ENCODE assay signal across 27 cellular contexts in genomic region chr18:60266558-60266957, GRCh38.
"Had no signal": no experiment of that assay in that cellular context is flagged by ENCODE, and none has a peak within 500 bp of the region (broad histone marks: within the 10 kb centered on the region; RNA-seq: fewer than 3 reads in every experiment).

No MANE protein-coding gene starts in this region.

- H3K4me3 ChIP-seq: ascending aorta, SJCRH30 had no signal

- H3K9me3 ChIP-seq: ascending aorta, SJCRH30 had no signal

- DNase-seq: activated B cell treated with CpG ODN at 0.5 μM for 24 hours; activated CD4-positive, alpha-beta memory T cell treated with anti-CD3 and anti-CD28 coated beads for 36 hours; activated CD4-positive, alpha-beta T cell treated with anti-CD3 and anti-CD28 coated beads for 1 hour; activated CD4-positive, alpha-beta T cell treated with anti-CD3 and anti-CD28 coated beads, Interleukin-2, amount 10 ng/mL, durations not matched to agents 7 days and 5 days; activated CD8-positive, alpha-beta memory T cell treated with anti-CD3 and anti-CD28 coated beads for 24 hours; activated effector memory CD4-positive, alpha-beta T cell treated with anti-CD3 and anti-CD28 coated beads, Interleukin-2, amount 50 U/mL, for 16 hours; activated naive CD4-positive, alpha-beta T cell treated with Interleukin-2 at 50 U/mL for 16 hours; activated naive CD8-positive, alpha-beta T cell treated with anti-CD3 and anti-CD28 coated beads, Interleukin-2, amount 50 U/mL, for 24 hours; activated T-cell treated with anti-CD3 and anti-CD28 coated beads, Interleukin-2, amount 50 U/mL, for 4 hours; amniotic stem cell; MM.1S; NCI-H1105 treated with DMSO at 0.1 percent for 48 hours; NCI-H1436 treated with DMSO at 0.1 percent for 48 hours; NCI-H187; NCI-H2081 treated with DMSO at 0.1 percent for 48 hours; NCI-H446 treated with DMSO at 0.1 percent for 48 hours; NCI-H526; NCI-H82; Right ventricle myocardium superior; SJCRH30; T-helper 17 cell; T1000 had no signal

- H3K4me1 ChIP-seq: ascending aorta, SJCRH30 had no signal

- H3K4me2 ChIP-seq: KMS-11 had no signal

- H3K27ac ChIP-seq: ascending aorta, KMS-11, RWPE1, SJCRH30 had no signal

- ATAC-seq: activated naive CD4-positive, alpha-beta T cell treated with anti-CD3 and anti-CD28 coated beads, Interleukin-2, amount 50 U/mL, for 72 hours; activated naive CD8-positive, alpha-beta T cell treated with anti-CD3 and anti-CD28 coated beads, Interleukin-2, amount 50 U/mL, for 24 hours; activated T-cell treated with anti-CD3 and anti-CD28 coated beads, Interleukin-2, amount 50 U/mL, for 4 hours; Panc1; T-helper 17 cell had no signal

- H3K27me3 ChIP-seq: ascending aorta, SJCRH30 had no signal

- H3K9ac ChIP-seq: KMS-11 had no signal

- H3K36me3 ChIP-seq: ascending aorta, SJCRH30 had no signal
